In genomic region chr6:47252636-47253035, GRCh38 we compare ENCODE assay signal across 25 cellular contexts. TPM values are rescaled to one million over a fixed set of nuclear protein-coding genes. Genes with fewer than 3 reads are reported as not detected.
"Had no signal": no experiment of that assay in that cellular context is flagged by ENCODE, and none has a peak within 500 bp of the region (broad histone marks: within the 10 kb centered on the region; RNA-seq: fewer than 3 reads in every experiment).

No MANE protein-coding gene starts in this region.

- H3K9me3 ChIP-seq: thyroid gland, upper lobe of right lung had no signal

- H2AFZ ChIP-seq: hepatocyte, neural progenitor cell had no signal

- ATAC-seq: esophagus mucosa; left lobe of liver; sciatic nerve; stimulated activated naive B cell treated with anti-CD40 and anti-IgM and Interleukin-4, amounts not matched to agents 10 μg/mL and 1 μg/mL and 100 μg/mL, for 72 hours; upper lobe of right lung; WTC11 had no signal

- H3K27me3 ChIP-seq: hepatocyte, neural progenitor cell, thyroid gland, upper lobe of right lung had no signal

- H3K36me3 ChIP-seq: neural progenitor cell, thyroid gland had no signal

- FAIRE-seq: astrocyte, endothelial cell of umbilical vein, frontal cortex had no signal

- H3K27ac ChIP-seq: hepatocyte, neural progenitor cell, thyroid gland, upper lobe of right lung had no signal

- H3K4me2 ChIP-seq: hepatocyte, neural progenitor cell had no signal

- DNase-seq: activated CD4-positive, alpha-beta memory T cell treated with anti-CD3 and anti-CD28 coated beads, Interleukin-2, amount 10 ng/mL, durations not matched to agents 7 days and 5 days; activated CD4-positive, alpha-beta T cell treated with anti-CD3 and anti-CD28 coated beads for 4 hours; activated gamma-delta T cell treated with Interleukin-2 at 50 U/mL for 16 hours; activated T-cell treated with anti-CD3 and anti-CD28 coated beads, Interleukin-2, amount 50 U/mL, for 1 hour; central memory CD4-positive, alpha-beta T cell; effector memory CD4-positive, alpha-beta T cell; glutamatergic neuron; immature natural killer cell; small intestine; stimulated activated CD8-positive, alpha-beta memory T cell treated with anti-CD3 and anti-CD28 coated beads, Interleukin-4, amount 100 ng/mL, for 48 hours; stimulated activated naive B cell treated with anti-CD40 and anti-IgM and Interleukin-4, amounts not matched to agents 10 μg/mL and 1 μg/mL and 100 μg/mL, for 72 hours; T1000; thyroid gland; upper lobe of right lung had no signal

- H3K9ac ChIP-seq: neural progenitor cell had no signal

- H3K4me3 ChIP-seq: hepatocyte, lung, neural progenitor cell, thyroid gland, upper lobe of right lung had no signal

RNA-seq across cellular contexts. Expression of gene TNFRSF21, which starts 57.1 kb away (rescaled TPM):
- polyA plus RNA-seq: naive thymus-derived CD8-positive, alpha-beta T cell had no signal
